In the genomic region with DNA sequence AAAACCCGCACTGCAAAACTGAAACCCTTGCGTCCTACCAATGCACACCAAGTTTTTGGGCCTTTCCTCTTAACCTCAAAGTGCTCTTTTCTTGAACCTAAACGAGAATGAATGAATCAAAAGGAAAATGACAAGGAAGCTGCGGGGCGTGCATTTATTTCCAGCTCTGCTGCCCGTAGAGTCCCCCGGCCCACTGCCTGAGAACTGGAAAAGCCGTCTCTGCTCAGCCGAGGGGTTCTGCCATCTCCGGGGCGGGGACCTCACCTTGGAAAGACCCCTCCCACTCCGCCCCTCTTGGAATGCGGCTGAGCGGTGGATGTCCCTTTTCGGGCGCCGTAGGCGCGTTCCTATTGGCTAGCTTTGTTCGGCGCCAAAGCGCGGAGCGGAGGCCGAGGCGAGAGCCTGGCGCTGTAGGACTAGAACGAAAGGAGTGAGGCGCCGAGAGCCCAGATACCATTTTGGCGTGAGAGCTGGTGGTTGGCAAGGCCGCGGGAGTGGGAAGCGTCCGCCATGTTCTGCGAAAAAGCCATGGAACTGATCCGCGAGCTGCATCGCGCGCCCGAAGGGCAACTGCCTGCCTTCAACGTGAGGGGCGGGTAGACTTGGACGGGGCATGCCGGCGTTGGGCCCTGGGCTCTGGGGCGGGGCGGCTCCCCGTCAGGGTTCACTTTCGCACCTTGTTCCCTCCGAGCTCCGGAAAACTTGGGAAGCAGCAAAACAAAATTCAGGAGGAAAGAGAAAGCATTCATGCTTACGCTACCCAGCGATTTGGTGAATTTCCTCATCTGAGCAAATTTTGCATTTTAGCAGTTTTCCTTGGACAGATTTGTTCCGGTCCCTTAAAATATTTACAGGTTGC, we compare ENCODE assay signal across 8 cellular contexts. TPM values are rescaled to one million over a fixed set of nuclear protein-coding genes. Genes with fewer than 3 reads are reported as not detected.
DNase-seq lines count a peak whose midpoint lies in the region; ATAC-seq, FAIRE-seq and TF ChIP-seq lines count a peak whose summit lies in the region.

A gene (plus strand): TSS at position 363 of the 859 bp plus-strand sequence. CDS start 148 bp downstream, at position 511.

- 1% methylated on average over 56 of the region's 56 CpGs for WGBS in GM12878 (ENCODE audit: insufficient coverage, insufficient replicate concordance, low lambda C conversion rate, missing lambda C conversion rate)

- POLR2A ChIA-PET in GM12878 (lab: Charles Lee): interaction anchor here (0.8 to 1.2 kb wide), 4 partner anchors 11 to 286 kb away, joined by 3 read pairs; a partner anchor contains a TSS

- no peak for TF ChIP-seq CTCF in GM12878 (IDR thresholded peaks at IDR 0.05 in 2 of 3, conservative IDR thresholded peaks at IDR 0.05 in 1 of 3; ENCODE audit: control insufficient read depth in 2 of 3, extremely low read depth in 1 of 3, insufficient read depth in 1 of 3, low read depth in 3 of 3, low read length in 3 of 3)

- no peaks in the 10 kb centered on the region for H4K20me1 ChIP-seq in GM12878 (ENCODE audit: control insufficient read depth, insufficient read depth)

- CTCF ChIA-PET in GM12878 (lab: Yijun Ruan, JAX): interaction anchor here (0.6 to 3.7 kb wide), 9 partner anchors 9 to 418 kb away, joined by 3 to 40 read pairs (median 3); no protein-coding TSS in a partner anchor

- H3K9me3 ChIP-seq in GM12878 (replicated peaks; ENCODE audit: control insufficient read depth, insufficient read depth, low read length): peaks cover 2% of the 10 kb centered on the region; the same call in 2 of the 3 replicates

- in situ Hi-C loops in GM12878 (cut with MboI): loop anchor here (10.0 kb wide), 1 partner anchor 353 kb away; a partner anchor contains a TSS

- ATAC-seq in HG03025 (IDR thresholded peaks at IDR 0.05; ENCODE audit: low FRiP score, unreplicated experiment) (peak; percentile 89), GM12878 (peak; percentile 94), sciatic nerve (peak; percentile 96)

- H3K4me2 ChIP-seq in GM12878 (ENCODE audit: control insufficient read depth, insufficient read depth): peak within 1 kb of the TSS; percentile 48

- intact Hi-C loops in GM12878 (cut with micrococcal nuclease; ENCODE audit: unreplicated experiment) (no loop called here), sciatic nerve (cut with DNase I) (no loop called here)

- TF ChIP-seq RAD21 in GM12878 (IDR thresholded peaks at IDR 0.05; ENCODE audit: insufficient read depth, low read depth, low read length): no peak

- H3K27ac ChIP-seq in GM12878 (ENCODE audit: control insufficient read depth, insufficient read depth): peak within 1 kb of the TSS; percentile 93

- H3K36me3 ChIP-seq in GM12878 (ENCODE audit: control insufficient read depth in 2 of 2, insufficient read depth in 2 of 2, low read length in 1 of 2): no peaks in the 10 kb centered on the region; a peak in 1 of 4 replicates

- peak; percentile 80 for FAIRE-seq in GM12878 (lab: Jason Lieb, UNC)

- RAD21 ChIA-PET in GM12878 (lab: Charles Lee; ENCODE audit: unreplicated experiment): interaction anchor here (1.0 to 1.8 kb wide), 6 partner anchors 9 to 160 kb away, joined by 3 to 9 read pairs (median 4); a partner anchor contains a TSS

- no peak for TF ChIP-seq EP300 in GM12878 (IDR thresholded peaks at IDR 0.05; ENCODE audit: borderline replicate concordance in 1 of 2, control insufficient read depth in 1 of 2, low read depth in 2 of 2, low read length in 2 of 2)

- no peaks in the 10 kb centered on the region for H3K27me3 ChIP-seq in GM12878 (replicated peaks in 1 of 2; ENCODE audit: control insufficient read depth in 2 of 2, insufficient read depth in 2 of 2, low read length in 1 of 2)

- peaks cover 9% of the 10 kb centered on the region for H3K4me1 ChIP-seq in GM12878 (ENCODE audit: control insufficient read depth, insufficient read depth, low read length)

- peak within 1 kb of the TSS; percentile 87 for H3K4me3 ChIP-seq in GM12878

- TSS peak; percentile 83 for BruUV-seq in GM12878 (replicated peaks; lab: Mats Ljungman, UMichigan)

- DNase-seq in SIG-M5 treated with dmso at 0.1 percent for 504 hours (lab: John Stamatoyannopoulos, UW; ENCODE audit: unreplicated experiment): peak; percentile 88
- DNase-seq in SIG-M5 (lab: John Stamatoyannopoulos, UW): no peak
- peak; percentile 89 for DNase-seq in NCI-H2029 (lab: John Stamatoyannopoulos, UW)
- peak; percentile 82 for DNase-seq in T1000 (lab: John Stamatoyannopoulos, UW)
- DNase-seq in GM12878 (ENCODE audit: low read depth, low spot score): peak; percentile 65
- peak; percentile 84 for DNase-seq in iPS DF 19.7 (ENCODE audit: low read depth, low spot score)
- DNase-seq in sciatic nerve (ENCODE audit: low spot score): peak; percentile 86

- TF ChIP-seq POLR2A in GM12878 (IDR thresholded peaks at IDR 0.05; ENCODE audit: low read depth, low read length): peak; percentile 94

- H2AFZ ChIP-seq in GM12878 (ENCODE audit: control insufficient read depth, low read depth, low read length): peak within 1 kb of the TSS; percentile 64

- SMC1A ChIA-PET in GM12878 (lab: Charles Lee; ENCODE audit: uncharacterized antibody, unreplicated experiment): interaction anchor here (0.8 to 3.3 kb wide), 11 partner anchors 9 to 345 kb away, joined by 3 to 26 read pairs (median 3); a partner anchor contains a TSS

- peak within 1 kb of the TSS; percentile 98 for H3K9ac ChIP-seq in GM12878 (ENCODE audit: control insufficient read depth, insufficient read depth, low read length)

- H3K79me2 ChIP-seq in GM12878 (ENCODE audit: control insufficient read depth, insufficient read depth, low read length): peaks cover 25% of the 10 kb centered on the region

TF ChIP-seq in GM12878, 131 proteins besides CTCF, POLR2A, EP300 and RAD21 (continues in another document):
- TF ChIP-seq, protein P1, sequence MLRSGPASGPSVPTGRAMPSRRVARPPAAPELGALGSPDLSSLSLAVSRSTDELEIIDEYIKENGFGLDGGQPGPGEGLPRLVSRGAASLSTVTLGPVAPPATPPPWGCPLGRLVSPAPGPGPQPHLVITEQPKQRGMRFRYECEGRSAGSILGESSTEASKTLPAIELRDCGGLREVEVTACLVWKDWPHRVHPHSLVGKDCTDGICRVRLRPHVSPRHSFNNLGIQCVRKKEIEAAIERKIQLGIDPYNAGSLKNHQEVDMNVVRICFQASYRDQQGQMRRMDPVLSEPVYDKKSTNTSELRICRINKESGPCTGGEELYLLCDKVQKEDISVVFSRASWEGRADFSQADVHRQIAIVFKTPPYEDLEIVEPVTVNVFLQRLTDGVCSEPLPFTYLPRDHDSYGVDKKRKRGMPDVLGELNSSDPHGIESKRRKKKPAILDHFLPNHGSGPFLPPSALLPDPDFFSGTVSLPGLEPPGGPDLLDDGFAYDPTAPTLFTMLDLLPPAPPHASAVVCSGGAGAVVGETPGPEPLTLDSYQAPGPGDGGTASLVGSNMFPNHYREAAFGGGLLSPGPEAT (IDR thresholded peaks at IDR 0.05; ENCODE audit: low read depth): peak; percentile 96
- TF ChIP-seq IKZF2 (IDR thresholded peaks at IDR 0.05): peak; percentile 78 to 79
- 0 out of 2 replicates have a peak, but pooled peaks have one; percentile 20 for TF ChIP-seq HDAC2 (IDR thresholded peaks at IDR 0.05)
- no peak for TF ChIP-seq SPI1 (IDR thresholded peaks at IDR 0.05; ENCODE audit: borderline replicate concordance, insufficient read depth, low read depth, low read length)
- no peak for TF ChIP-seq ZSCAN29 (IDR thresholded peaks at IDR 0.05)
- TF ChIP-seq FOXM1 (IDR thresholded peaks at IDR 0.05; ENCODE audit: low read depth, low read length): peak; percentile 69
- TF ChIP-seq NBN (IDR thresholded peaks at IDR 0.05): peak; percentile 64; the same call in 1 of the 2 replicates
- peak; percentile 76 for TF ChIP-seq SP1 (IDR thresholded peaks at IDR 0.05; ENCODE audit: low read depth, low read length)
- TF ChIP-seq EGR1 (IDR thresholded peaks at IDR 0.05; ENCODE audit: borderline replicate concordance in 1 of 2, low read depth in 2 of 2, low read length in 2 of 2): peak; percentile 4 to 29; a peak in 2 of 3 replicates
- TF ChIP-seq GATAD2B (conservative IDR thresholded peaks at IDR 0.05; ENCODE audit: low read depth): peak; percentile 61; the same call in 1 of the 2 replicates
- peak; percentile 67 for TF ChIP-seq RUNX3 (IDR thresholded peaks at IDR 0.05; ENCODE audit: low read length)

RNA-seq across cellular contexts. Expression of the gene that starts here (rescaled TPM):
- 16.8 and 17.9 TPM in 2 replicates for total RNA-seq in GM12878 (2013; cell fraction: nucleolus; rRNA removed)
- total RNA-seq in GM12878 (2014; rRNA removed) (31.1 and 35.3 TPM in 2 replicates), GM12878 (2014; rRNA removed; fragmentation: Illumina TruSeq; extraction: Trizol) (26.1 and 29.1 TPM in 2 replicates), GM12878 (2021) (33.8 and 35.6 TPM in 2 replicates), sciatic nerve (1.4 TPM)
- 6.9 TPM for polyA plus RNA-seq in GM12878 (2011; ENCODE audit: low read depth)
- polyA plus RNA-seq in GM12878 (2011; rRNA removed) (34.1 and 47.5 TPM in 2 replicates), GM12878 (2014; fragmentation: Illumina TruSeq; extraction: Trizol) (25.2 and 30.0 TPM in 2 replicates), GM12878 (2014; fragmentation: Nextera tagmentation; extraction: Ambion mirVana) (10 to 100 TPM; 13.0 to 20.0 TPM), GM12878 (2014; rRNA removed) (25.3 and 29.6 TPM in 2 replicates), GM12878 (2016; fragmentation: Nextera tagmentation; extraction: Ambion mirVana) (10 to 100 TPM; 40.5 to 44.6 TPM)
- polyA plus RNA-seq in GM12878 (2011; cell fraction: cytosol; rRNA removed): 15.9 and 18.7 TPM in 2 replicates
- 10.0 and 15.1 TPM in 2 replicates for polyA plus RNA-seq in GM12878 (2011; cell fraction: nucleus; rRNA removed)
- polyA plus RNA-seq in GM12878 (2012): 8.0 and 10.6 TPM in 2 replicates
- 16.5 and 18.3 TPM in 2 replicates for polyA minus RNA-seq in GM12878 (2011; rRNA and poly(A)+ RNA removed)
- 8.8 and 10.1 TPM in 2 replicates for polyA minus RNA-seq in GM12878 (2011; cell fraction: cytosol; rRNA and poly(A)+ RNA removed)
- polyA minus RNA-seq in GM12878 (2011; cell fraction: nucleus; rRNA and poly(A)+ RNA removed): 4.0 and 9.7 TPM in 2 replicates
